ENCODE assay signal across 9 cellular contexts in genomic region chr16:15897834-15898254, GRCh38. TPM values are rescaled to one million over a fixed set of nuclear protein-coding genes. Genes with fewer than 3 reads are reported as not detected.
A peak's percentile ranks its signal among the peaks of the same experiment; 100 is the strongest.
DNase-seq lines count a peak whose midpoint lies in the region; ATAC-seq, FAIRE-seq and TF ChIP-seq lines count a peak whose summit lies in the region.
"Had no signal": no experiment of that assay in that cellular context is flagged by ENCODE, and none has a peak within 500 bp of the region (broad histone marks: within the 10 kb centered on the region; RNA-seq: fewer than 3 reads in every experiment).

No MANE protein-coding gene starts in this region.

- no peak overlapping the region for H3K18ac ChIP-seq in mesenchymal stem cell (ENCODE audit: low read depth in 1 of 2, low read length in 2 of 2)

- H3K27ac Mint-ChIP-seq in T-helper 17 cell: no peak overlapping the region

- H2BK5ac ChIP-seq in mesenchymal stem cell (ENCODE audit: low read depth, low read length, poor library complexity, severe bottlenecking): no peak overlapping the region

- no peak overlapping the region for H3K14ac ChIP-seq in mesenchymal stem cell (ENCODE audit: low read length in 2 of 2)

- H3K27me3 Mint-ChIP-seq in T-helper 17 cell: no peaks in the 10 kb centered on the region

- no peak overlapping the region for H2BK120ac ChIP-seq in mesenchymal stem cell (ENCODE audit: low read depth, low read length)

- H3K23ac ChIP-seq in mesenchymal stem cell (ENCODE audit: low read length in 2 of 2): no peak overlapping the region

- H3K27me3 ChIP-seq in mesenchymal stem cell (ENCODE audit: control insufficient read depth in 1 of 2, insufficient read depth in 1 of 2, low read length in 2 of 2) (no peaks in the 10 kb centered on the region), SJCRH30 (no peaks in the 10 kb centered on the region)

- H3K36me3 ChIP-seq in mesenchymal stem cell (ENCODE audit: control insufficient read depth in 1 of 2, insufficient read depth in 2 of 2, low read depth in 1 of 2, low read length in 2 of 2) (no peaks in the 10 kb centered on the region), SJCRH30 (no peaks in the 10 kb centered on the region)

- H4K8ac ChIP-seq in mesenchymal stem cell (ENCODE audit: low read length): no peak overlapping the region

- DNase-seq in GM12892 (ENCODE audit: insufficient read length): peak; percentile 56
- DNase-seq in T-helper 17 cell: no peak
- DNase-seq in mesenchymal stem cell: peak; percentile 8
- no peak for DNase-seq in SJCRH30
- DNase-seq in NCI-H510A treated with DMSO at 0.1 percent for 48 hours (lab: John Stamatoyannopoulos, UW): no peak

- WGBS in mesenchymal stem cell: 70% methylated on average over 5 of the region's 5 CpGs

- peak overlapping the region; percentile 60 for H3K4me3 Mint-ChIP-seq in T-helper 17 cell
- H3K4me3 Mint-ChIP-seq: neural crest cell had no signal

- peak; percentile 73 for ATAC-seq in HG02678 (IDR thresholded peaks at IDR 0.05; ENCODE audit: unreplicated experiment)
- no peak for ATAC-seq in T-helper 17 cell
- no peak for ATAC-seq in GM18519 (IDR thresholded peaks at IDR 0.05; ENCODE audit: low FRiP score, unreplicated experiment)
- ATAC-seq in HG02970 (IDR thresholded peaks at IDR 0.05; ENCODE audit: low FRiP score, unreplicated experiment): no peak

- peak overlapping the region; percentile 73 for H3K9ac ChIP-seq in mesenchymal stem cell (ENCODE audit: low read length)

- FAIRE-seq in GM12892 (lab: Jason Lieb, UNC): peak; percentile 80

- no peaks in the 10 kb centered on the region for H3K36me3 Mint-ChIP-seq in T-helper 17 cell (ENCODE audit: low read depth)

- peaks cover 5% of the 10 kb centered on the region for H3K4me1 Mint-ChIP-seq in T-helper 17 cell
- H3K4me1 Mint-ChIP-seq: neural crest cell had no signal

- no peak for TF ChIP-seq POLR2A in GM12892 (IDR thresholded peaks at IDR 0.05; ENCODE audit: low read depth, low read length)

- H2BK12ac ChIP-seq in mesenchymal stem cell (ENCODE audit: low read length in 2 of 2): no peak overlapping the region

- H2AK5ac ChIP-seq in mesenchymal stem cell (ENCODE audit: low read length, severe bottlenecking): no peak overlapping the region

- no peak overlapping the region for H3K4ac ChIP-seq in mesenchymal stem cell (ENCODE audit: low read depth in 1 of 2, low read length in 2 of 2)

- no peak overlapping the region for H2BK15ac ChIP-seq in mesenchymal stem cell (ENCODE audit: low read depth, poor library complexity, severe bottlenecking)

- H3K4me1 ChIP-seq in mesenchymal stem cell (ENCODE audit: control insufficient read depth, insufficient read depth, low read depth, low read length): peaks cover 19% of the 10 kb centered on the region
- no peaks in the 10 kb centered on the region for H3K4me1 ChIP-seq in SJCRH30

- no peak overlapping the region for H3K4me2 ChIP-seq in mesenchymal stem cell (ENCODE audit: low read length, poor library complexity, severe bottlenecking)

- no peak overlapping the region for H2AFZ ChIP-seq in mesenchymal stem cell (ENCODE audit: low read depth, low read length)

- no peak overlapping the region for H3K27ac ChIP-seq in mesenchymal stem cell (ENCODE audit: low read length, poor library complexity, severe bottlenecking)
- no peak overlapping the region for H3K27ac ChIP-seq in SJCRH30

- no peaks in the 10 kb centered on the region for H3K79me1 ChIP-seq in mesenchymal stem cell (replicated peaks; ENCODE audit: low read length, poor library complexity, severe bottlenecking)

- H3K4me3 ChIP-seq in mesenchymal stem cell (ENCODE audit: insufficient read depth in 1 of 2, low read depth in 1 of 2, low read length in 2 of 2) (peak overlapping the region in 1 of 2 experiments; percentile 57), SJCRH30 (no peak overlapping the region)

- H3K9me3 ChIP-seq in T-helper 17 cell (ENCODE audit: control insufficient read depth, low read length, poor library complexity, severe bottlenecking) (no peaks in the 10 kb centered on the region), mesenchymal stem cell (ENCODE audit: control insufficient read depth, low read length) (no peaks in the 10 kb centered on the region), SJCRH30 (replicated peaks) (no peaks in the 10 kb centered on the region)

- H4K91ac ChIP-seq in mesenchymal stem cell (ENCODE audit: low read length): no peak overlapping the region

RNA-seq across cellular contexts. Expression of gene CEP20, which starts 9.4 kb away (rescaled TPM):
- 21.9 TPM for polyA plus RNA-seq in GM12892 (2012; ENCODE audit: missing spikeins)
- total RNA-seq in T-helper 17 cell: 10 to 100 TPM; 16.3 to 20.4 TPM
- polyA plus RNA-seq in mesenchymal stem cell (2013, experiment 1 of 2): 28.3 TPM
- 27.8 TPM for polyA plus RNA-seq in mesenchymal stem cell (2013, experiment 2 of 2)
- 38.6 and 44.1 TPM in 2 replicates for total RNA-seq in SJCRH30 (2014; rRNA removed; shearing (Covaris generic))

RNA-seq across cellular contexts. Expression of gene MYH11, which starts 41.0 kb away (rescaled TPM):
- polyA plus RNA-seq in GM12892 (2012; ENCODE audit: missing spikeins): 2.6 TPM
- under 1 TPM; 0.22 to 0.29 TPM for total RNA-seq in T-helper 17 cell
- polyA plus RNA-seq in mesenchymal stem cell (2013, experiment 1 of 2): 0.01 TPM
- 0.01 TPM for polyA plus RNA-seq in mesenchymal stem cell (2013, experiment 2 of 2)
- total RNA-seq in SJCRH30 (2014; rRNA removed; shearing (Covaris generic)): 0.03 and 0.08 TPM in 2 replicates

RNA-seq across cellular contexts. Expression of gene ABCC1, which starts 51.6 kb away (rescaled TPM):
- 22.3 TPM for polyA plus RNA-seq in GM12892 (2012; ENCODE audit: missing spikeins)
- 10 to 100 TPM; 66.0 to 67.0 TPM for total RNA-seq in T-helper 17 cell
- 42.8 TPM for polyA plus RNA-seq in mesenchymal stem cell (2013, experiment 1 of 2)
- polyA plus RNA-seq in mesenchymal stem cell (2013, experiment 2 of 2): 39.9 TPM
- total RNA-seq in SJCRH30 (2014; rRNA removed; shearing (Covaris generic)): 10.0 and 10.1 TPM in 2 replicates

Comparison
In these comparisons a context has a peak if more than half of its experiments do, and no peak if none do; other contexts are left out.
1. DNase-seq: peak in GM12892 (single experiment) and mesenchymal stem cell (single experiment); none in T-helper 17 cell (0 of 3), SJCRH30 (0 of 2) and NCI-H510A treated with DMSO at 0.1 percent for 48 hours (single experiment).